Comparison of ENCODE assay signal across 8 cellular contexts in genomic region chr4:1249731-1250526, GRCh38. TPM values are rescaled to one million over a fixed set of nuclear protein-coding genes. Genes with fewer than 3 reads are reported as not detected.
DNase-seq lines count a peak whose midpoint lies in the region; ATAC-seq, FAIRE-seq and TF ChIP-seq lines count a peak whose summit lies in the region.

No MANE protein-coding gene starts in this region.

- H3K9me3 ChIP-seq in gastroesophageal sphincter: no peaks in the 10 kb centered on the region

- peaks cover 40% of the 10 kb centered on the region for H3K9me3 Mint-ChIP-seq in activated T-helper 2 cell treated with anti-CD3 and anti-CD28 coated beads, Interferon-gamma antibody, Interleukin-2, Interleukin-4, amounts not matched to agents 10 μg/mL and 5 μg/mL and 100 μg/mL, durations not matched to agents 14 hours and 24 hours and 36 hours

- H3K36me3 Mint-ChIP-seq in activated T-helper 2 cell treated with anti-CD3 and anti-CD28 coated beads, Interferon-gamma antibody, Interleukin-2, Interleukin-4, amounts not matched to agents 10 μg/mL and 5 μg/mL and 100 μg/mL, durations not matched to agents 14 hours and 24 hours and 36 hours (ENCODE audit: low read depth): peaks cover 61% of the 10 kb centered on the region

- peak overlapping the region; percentile 93 to 99 (median 98) for H3K27ac ChIP-seq in gastroesophageal sphincter

- peak; percentile 11 for ATAC-seq in GM21447 (IDR thresholded peaks at IDR 0.05; ENCODE audit: unreplicated experiment)
- no peak for ATAC-seq in gastroesophageal sphincter

- no peak for TF ChIP-seq EP300 in gastroesophageal sphincter (IDR thresholded peaks at IDR 0.05)

- peak in 1 of 2 donors; percentile 28 for TF ChIP-seq POLR2A in gastroesophageal sphincter (IDR thresholded peaks at IDR 0.05)

- in situ Hi-C loops in Caki2 (cut with HindIII; ENCODE audit: low pct_unique_long_range_greater_than_20kb, low sequenced_read_pairs): no loop called here

- no peaks in the 10 kb centered on the region for H3K27me3 Mint-ChIP-seq in activated T-helper 2 cell treated with anti-CD3 and anti-CD28 coated beads, Interferon-gamma antibody, Interleukin-2, Interleukin-4, amounts not matched to agents 10 μg/mL and 5 μg/mL and 100 μg/mL, durations not matched to agents 14 hours and 24 hours and 36 hours (ENCODE audit: low read depth)

- DNase-seq in Caki2 (ENCODE audit: low read depth): peak; percentile 30
- DNase-seq in LNCaP clone FGC (ENCODE audit: low read depth): no peak
- DNase-seq in activated T-helper 2 cell treated with anti-CD3 and anti-CD28 coated beads, Interferon-gamma antibody, Interleukin-2, Interleukin-4, amounts not matched to agents 10 μg/mL and 5 μg/mL and 100 μg/mL, durations not matched to agents 14 hours and 24 hours and 36 hours (ENCODE audit: low spot score): peak; percentile 51
- peak; percentile 17 for DNase-seq in pons (ENCODE audit: low spot score)
- DNase-seq in occipital lobe (lab: John Stamatoyannopoulos, UW): no peak
- DNase-seq in D721Med (ENCODE audit: insufficient read length, low spot score): no peak

- FAIRE-seq in D721Med (lab: Jason Lieb, UNC): no peak

- peak overlapping the region; percentile 96 for H3K27ac Mint-ChIP-seq in activated T-helper 2 cell treated with anti-CD3 and anti-CD28 coated beads, Interferon-gamma antibody, Interleukin-2, Interleukin-4, amounts not matched to agents 10 μg/mL and 5 μg/mL and 100 μg/mL, durations not matched to agents 14 hours and 24 hours and 36 hours

- TF ChIP-seq CTCF in LNCaP clone FGC (IDR thresholded peaks at IDR 0.05; ENCODE audit: control insufficient read depth, extremely low read depth, insufficient read depth) (no peak), gastroesophageal sphincter (IDR thresholded peaks at IDR 0.05) (no peak), D721Med (IDR thresholded peaks at IDR 0.05; ENCODE audit: insufficient read depth, missing control alignments) (no peak)

- WGBS in gastroesophageal sphincter (ENCODE audit: low coverage in 1 of 2), 2 donors: 62% methylated on average over 5 of the region's 39 CpGs; no CpG with 5 or more reads in 1 of the 2 donors

- peaks cover 0 to 11% of the 10 kb centered on the region in 2 donors for H3K36me3 ChIP-seq in gastroesophageal sphincter

- H3K4me1 ChIP-seq in gastroesophageal sphincter: peaks cover 9 to 58% (median 39%) of the 10 kb centered on the region in 3 donors

- H3K27me3 ChIP-seq in gastroesophageal sphincter: no peaks in the 10 kb centered on the region

- H3K4me1 Mint-ChIP-seq in activated T-helper 2 cell treated with anti-CD3 and anti-CD28 coated beads, Interferon-gamma antibody, Interleukin-2, Interleukin-4, amounts not matched to agents 10 μg/mL and 5 μg/mL and 100 μg/mL, durations not matched to agents 14 hours and 24 hours and 36 hours (ENCODE audit: low read depth): peaks cover 29% of the 10 kb centered on the region

- intact Hi-C loops in activated T-helper 2 cell treated with anti-CD3 and anti-CD28 coated beads, Interferon-gamma antibody, Interleukin-2, Interleukin-4, amounts not matched to agents 10 μg/mL and 5 μg/mL and 100 μg/mL, durations not matched to agents 14 hours and 24 hours and 36 hours (cut with micrococcal nuclease): loop anchor here (2.0 to 5.0 kb wide), 3 partner anchors 17 to 432 kb away; partner anchors contain the start of genes FAM53A and MAEA

- H3K4me3 Mint-ChIP-seq in activated T-helper 2 cell treated with anti-CD3 and anti-CD28 coated beads, Interferon-gamma antibody, Interleukin-2, Interleukin-4, amounts not matched to agents 10 μg/mL and 5 μg/mL and 100 μg/mL, durations not matched to agents 14 hours and 24 hours and 36 hours (ENCODE audit: low read depth): peak overlapping the region; percentile 87

- H3K4me3 ChIP-seq in LNCaP clone FGC (ENCODE audit: low read depth, low read length) (peak overlapping the region; percentile 71), gastroesophageal sphincter (peak overlapping the region; percentile 78 to 95)

RNA-seq across cellular contexts. Expression of gene CTBP1, which starts 1.0 kb away (rescaled TPM):
- total RNA-seq in Caki2 (2014; rRNA removed; shearing (Covaris generic); ENCODE audit: low replicate concordance): 178 and 190 TPM in 2 replicates
- 194 and 195 TPM in 2 replicates for total RNA-seq in activated T-helper 2 cell treated with anti-CD3 and anti-CD28 coated beads, Interferon-gamma antibody, Interleukin-2, Interleukin-4, amounts not matched to agents 10 μg/mL and 5 μg/mL and 100 μg/mL, durations not matched to agents 14 hours and 24 hours and 36 hours
- 100 to 1,000 TPM; 126 to 271 (median 164) TPM for total RNA-seq in gastroesophageal sphincter
- total RNA-seq in occipital lobe: 237 TPM

RNA-seq across cellular contexts. Expression of gene MAEA, which starts 39.8 kb away (rescaled TPM):
- total RNA-seq in Caki2 (2014; rRNA removed; shearing (Covaris generic); ENCODE audit: low replicate concordance): 19.1 and 29.2 TPM in 2 replicates
- 59.2 and 62.8 TPM in 2 replicates for total RNA-seq in activated T-helper 2 cell treated with anti-CD3 and anti-CD28 coated beads, Interferon-gamma antibody, Interleukin-2, Interleukin-4, amounts not matched to agents 10 μg/mL and 5 μg/mL and 100 μg/mL, durations not matched to agents 14 hours and 24 hours and 36 hours
- total RNA-seq in gastroesophageal sphincter (10 to 100 TPM; 47.2 to 62.1 (median 53.9) TPM), occipital lobe (27.9 TPM)

Comparison
In these comparisons a context has a peak if more than half of its experiments do, and no peak if none do; other contexts are left out.
1. DNase-seq: peak in Caki2 (single experiment), activated T-helper 2 cell treated with anti-CD3 and anti-CD28 coated beads, Interferon-gamma antibody, Interleukin-2, Interleukin-4, amounts not matched to agents 10 μg/mL and 5 μg/mL and 100 μg/mL, durations not matched to agents 14 hours and 24 hours and 36 hours (single experiment) and pons (single experiment); none in LNCaP clone FGC (single experiment), occipital lobe (single experiment) and D721Med (single experiment).